Comparison of ENCODE assay signal across 1 cellular context in the genomic region with DNA sequence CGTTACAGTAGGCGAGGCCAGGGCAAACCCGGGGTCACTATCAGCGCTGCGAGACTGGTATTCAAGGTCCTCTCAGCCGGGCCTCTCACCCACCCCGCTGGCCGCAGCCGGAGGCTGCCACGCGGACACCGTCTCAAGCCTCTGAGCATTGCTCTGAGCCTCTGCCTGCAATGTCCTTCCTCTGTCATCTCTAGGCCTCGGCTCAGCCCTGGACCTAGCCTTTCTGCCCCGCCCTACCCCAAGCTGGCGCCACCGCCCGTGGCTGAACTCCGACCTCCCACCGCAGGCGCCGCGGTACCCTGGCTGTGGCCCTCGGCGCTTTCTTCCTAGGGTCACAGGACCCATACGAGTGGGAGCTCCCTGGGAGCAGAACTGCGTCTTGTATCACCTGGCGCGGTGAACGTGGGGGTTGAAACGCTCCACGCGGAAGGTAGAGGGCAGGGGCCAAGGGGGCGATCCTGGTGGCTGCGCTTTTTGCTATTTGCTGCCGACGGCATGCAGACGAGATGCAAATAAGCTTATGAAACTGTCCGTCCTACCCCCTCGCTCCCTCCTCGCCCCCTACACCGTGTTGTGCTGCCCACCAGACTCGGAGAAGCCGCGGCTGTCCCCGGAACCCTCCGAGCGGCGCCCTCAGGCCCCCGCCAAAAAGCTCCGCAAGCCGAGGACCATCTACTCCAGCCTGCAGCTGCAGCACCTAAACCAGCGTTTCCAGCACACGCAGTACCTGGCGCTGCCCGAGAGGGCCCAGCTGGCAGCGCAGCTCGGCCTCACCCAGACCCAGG.
TF ChIP-seq lines count a peak whose summit lies in the region.

No MANE protein-coding gene starts in this region.

TF ChIP-seq in GM23338, 12 proteins besides CTCF, POLR2A, EP300 and RAD21:
- TF ChIP-seq, protein P1, sequence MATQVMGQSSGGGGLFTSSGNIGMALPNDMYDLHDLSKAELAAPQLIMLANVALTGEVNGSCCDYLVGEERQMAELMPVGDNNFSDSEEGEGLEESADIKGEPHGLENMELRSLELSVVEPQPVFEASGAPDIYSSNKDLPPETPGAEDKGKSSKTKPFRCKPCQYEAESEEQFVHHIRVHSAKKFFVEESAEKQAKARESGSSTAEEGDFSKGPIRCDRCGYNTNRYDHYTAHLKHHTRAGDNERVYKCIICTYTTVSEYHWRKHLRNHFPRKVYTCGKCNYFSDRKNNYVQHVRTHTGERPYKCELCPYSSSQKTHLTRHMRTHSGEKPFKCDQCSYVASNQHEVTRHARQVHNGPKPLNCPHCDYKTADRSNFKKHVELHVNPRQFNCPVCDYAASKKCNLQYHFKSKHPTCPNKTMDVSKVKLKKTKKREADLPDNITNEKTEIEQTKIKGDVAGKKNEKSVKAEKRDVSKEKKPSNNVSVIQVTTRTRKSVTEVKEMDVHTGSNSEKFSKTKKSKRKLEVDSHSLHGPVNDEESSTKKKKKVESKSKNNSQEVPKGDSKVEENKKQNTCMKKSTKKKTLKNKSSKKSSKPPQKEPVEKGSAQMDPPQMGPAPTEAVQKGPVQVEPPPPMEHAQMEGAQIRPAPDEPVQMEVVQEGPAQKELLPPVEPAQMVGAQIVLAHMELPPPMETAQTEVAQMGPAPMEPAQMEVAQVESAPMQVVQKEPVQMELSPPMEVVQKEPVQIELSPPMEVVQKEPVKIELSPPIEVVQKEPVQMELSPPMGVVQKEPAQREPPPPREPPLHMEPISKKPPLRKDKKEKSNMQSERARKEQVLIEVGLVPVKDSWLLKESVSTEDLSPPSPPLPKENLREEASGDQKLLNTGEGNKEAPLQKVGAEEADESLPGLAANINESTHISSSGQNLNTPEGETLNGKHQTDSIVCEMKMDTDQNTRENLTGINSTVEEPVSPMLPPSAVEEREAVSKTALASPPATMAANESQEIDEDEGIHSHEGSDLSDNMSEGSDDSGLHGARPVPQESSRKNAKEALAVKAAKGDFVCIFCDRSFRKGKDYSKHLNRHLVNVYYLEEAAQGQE (IDR thresholded peaks at IDR 0.05; ENCODE audit: unreplicated experiment), result no peak
- TF ChIP-seq JUNB (IDR thresholded peaks at IDR 0.05; ENCODE audit: unreplicated experiment) (no peak), ZNF331 (CRISPR knock-in tag; IDR thresholded peaks at IDR 0.05; ENCODE audit: low read depth) (no peak), EZH2 (IDR thresholded peaks at IDR 0.05; ENCODE audit: low read depth, unreplicated experiment) (peak; percentile 97), NANOG (IDR thresholded peaks at IDR 0.05; ENCODE audit: borderline replicate concordance) (no peak), ZNF114 (CRISPR knock-in tag; IDR thresholded peaks at IDR 0.05) (no peak), POLR2AphosphoS5 (IDR thresholded peaks at IDR 0.05; ENCODE audit: low read depth) (no peak), EZH2phosphoT487 (IDR thresholded peaks at IDR 0.05; ENCODE audit: unreplicated experiment) (peak; percentile 20), CREB1 (CRISPR knock-in tag; IDR thresholded peaks at IDR 0.05; ENCODE audit: low read depth) (no peak), STAT1 (IDR thresholded peaks at IDR 0.05; ENCODE audit: unreplicated experiment) (no peak)
- TF ChIP-seq, protein P2, sequence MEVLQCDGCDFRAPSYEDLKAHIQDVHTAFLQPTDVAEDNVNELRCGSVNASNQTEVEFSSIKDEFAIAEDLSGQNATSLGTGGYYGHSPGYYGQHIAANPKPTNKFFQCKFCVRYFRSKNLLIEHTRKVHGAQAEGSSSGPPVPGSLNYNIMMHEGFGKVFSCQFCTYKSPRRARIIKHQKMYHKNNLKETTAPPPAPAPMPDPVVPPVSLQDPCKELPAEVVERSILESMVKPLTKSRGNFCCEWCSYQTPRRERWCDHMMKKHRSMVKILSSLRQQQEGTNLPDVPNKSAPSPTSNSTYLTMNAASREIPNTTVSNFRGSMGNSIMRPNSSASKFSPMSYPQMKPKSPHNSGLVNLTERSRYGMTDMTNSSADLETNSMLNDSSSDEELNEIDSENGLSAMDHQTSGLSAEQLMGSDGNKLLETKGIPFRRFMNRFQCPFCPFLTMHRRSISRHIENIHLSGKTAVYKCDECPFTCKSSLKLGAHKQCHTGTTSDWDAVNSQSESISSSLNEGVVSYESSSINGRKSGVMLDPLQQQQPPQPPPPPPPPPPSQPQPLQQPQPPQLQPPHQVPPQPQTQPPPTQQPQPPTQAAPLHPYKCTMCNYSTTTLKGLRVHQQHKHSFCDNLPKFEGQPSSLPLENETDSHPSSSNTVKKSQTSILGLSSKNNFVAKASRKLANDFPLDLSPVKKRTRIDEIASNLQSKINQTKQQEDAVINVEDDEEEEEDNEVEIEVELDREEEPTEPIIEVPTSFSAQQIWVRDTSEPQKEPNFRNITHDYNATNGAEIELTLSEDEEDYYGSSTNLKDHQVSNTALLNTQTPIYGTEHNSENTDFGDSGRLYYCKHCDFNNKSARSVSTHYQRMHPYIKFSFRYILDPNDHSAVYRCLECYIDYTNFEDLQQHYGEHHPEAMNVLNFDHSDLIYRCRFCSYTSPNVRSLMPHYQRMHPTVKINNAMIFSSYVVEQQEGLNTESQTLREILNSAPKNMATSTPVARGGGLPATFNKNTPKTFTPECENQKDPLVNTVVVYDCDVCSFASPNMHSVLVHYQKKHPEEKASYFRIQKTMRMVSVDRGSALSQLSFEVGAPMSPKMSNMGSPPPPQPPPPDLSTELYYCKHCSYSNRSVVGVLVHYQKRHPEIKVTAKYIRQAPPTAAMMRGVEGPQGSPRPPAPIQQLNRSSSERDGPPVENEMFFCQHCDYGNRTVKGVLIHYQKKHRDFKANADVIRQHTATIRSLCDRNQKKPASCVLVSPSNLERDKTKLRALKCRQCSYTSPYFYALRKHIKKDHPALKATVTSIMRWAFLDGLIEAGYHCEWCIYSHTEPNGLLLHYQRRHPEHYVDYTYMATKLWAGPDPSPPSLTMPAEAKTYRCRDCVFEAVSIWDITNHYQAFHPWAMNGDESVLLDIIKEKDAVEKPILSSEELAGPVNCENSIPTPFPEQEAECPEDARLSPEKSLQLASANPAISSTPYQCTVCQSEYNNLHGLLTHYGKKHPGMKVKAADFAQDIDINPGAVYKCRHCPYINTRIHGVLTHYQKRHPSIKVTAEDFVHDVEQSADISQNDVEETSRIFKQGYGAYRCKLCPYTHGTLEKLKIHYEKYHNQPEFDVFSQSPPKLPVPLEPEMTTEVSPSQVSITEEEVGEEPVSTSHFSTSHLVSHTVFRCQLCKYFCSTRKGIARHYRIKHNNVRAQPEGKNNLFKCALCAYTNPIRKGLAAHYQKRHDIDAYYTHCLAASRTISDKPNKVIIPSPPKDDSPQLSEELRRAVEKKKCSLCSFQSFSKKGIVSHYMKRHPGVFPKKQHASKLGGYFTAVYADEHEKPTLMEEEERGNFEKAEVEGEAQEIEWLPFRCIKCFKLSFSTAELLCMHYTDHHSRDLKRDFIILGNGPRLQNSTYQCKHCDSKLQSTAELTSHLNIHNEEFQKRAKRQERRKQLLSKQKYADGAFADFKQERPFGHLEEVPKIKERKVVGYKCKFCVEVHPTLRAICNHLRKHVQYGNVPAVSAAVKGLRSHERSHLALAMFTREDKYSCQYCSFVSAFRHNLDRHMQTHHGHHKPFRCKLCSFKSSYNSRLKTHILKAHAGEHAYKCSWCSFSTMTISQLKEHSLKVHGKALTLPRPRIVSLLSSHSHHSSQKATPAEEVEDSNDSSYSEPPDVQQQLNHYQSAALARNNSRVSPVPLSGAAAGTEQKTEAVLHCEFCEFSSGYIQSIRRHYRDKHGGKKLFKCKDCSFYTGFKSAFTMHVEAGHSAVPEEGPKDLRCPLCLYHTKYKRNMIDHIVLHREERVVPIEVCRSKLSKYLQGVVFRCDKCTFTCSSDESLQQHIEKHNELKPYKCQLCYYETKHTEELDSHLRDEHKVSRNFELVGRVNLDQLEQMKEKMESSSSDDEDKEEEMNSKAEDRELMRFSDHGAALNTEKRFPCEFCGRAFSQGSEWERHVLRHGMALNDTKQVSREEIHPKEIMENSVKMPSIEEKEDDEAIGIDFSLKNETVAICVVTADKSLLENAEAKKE (CRISPR knock-in tag; IDR thresholded peaks at IDR 0.05), result no peak
- TF ChIP-seq, protein P3, sequence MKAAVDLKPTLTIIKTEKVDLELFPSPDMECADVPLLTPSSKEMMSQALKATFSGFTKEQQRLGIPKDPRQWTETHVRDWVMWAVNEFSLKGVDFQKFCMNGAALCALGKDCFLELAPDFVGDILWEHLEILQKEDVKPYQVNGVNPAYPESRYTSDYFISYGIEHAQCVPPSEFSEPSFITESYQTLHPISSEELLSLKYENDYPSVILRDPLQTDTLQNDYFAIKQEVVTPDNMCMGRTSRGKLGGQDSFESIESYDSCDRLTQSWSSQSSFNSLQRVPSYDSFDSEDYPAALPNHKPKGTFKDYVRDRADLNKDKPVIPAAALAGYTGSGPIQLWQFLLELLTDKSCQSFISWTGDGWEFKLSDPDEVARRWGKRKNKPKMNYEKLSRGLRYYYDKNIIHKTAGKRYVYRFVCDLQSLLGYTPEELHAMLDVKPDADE (IDR thresholded peaks at IDR 0.05), result no peak
